Comparison of ENCODE assay signal across 21 cellular contexts in genomic region chr2:239715202-239715601, GRCh38.
DNase-seq lines count a peak whose midpoint lies in the region; ATAC-seq, FAIRE-seq and TF ChIP-seq lines count a peak whose summit lies in the region.
"Had no signal": no experiment of that assay in that cellular context is flagged by ENCODE, and none has a peak within 500 bp of the region (broad histone marks: within the 10 kb centered on the region; RNA-seq: fewer than 3 reads in every experiment).

No MANE protein-coding gene starts in this region.

- H3K27me3 Mint-ChIP-seq in natural killer cell (ENCODE audit: low read depth in 2 of 2) (peaks cover 13 to 14% of the 10 kb centered on the region in 2 donors), type B pancreatic cell (peaks cover 3% of the 10 kb centered on the region)

- H3K27me3 ChIP-seq in H1 (replicated peaks in 1 of 4; ENCODE audit: control insufficient read depth in 3 of 4, extremely low read depth in 1 of 4, insufficient read depth in 3 of 4, low read length in 3 of 4) = no peaks in the 10 kb centered on the region
- H3K27me3 ChIP-seq in HAP-1 (ENCODE audit: low read depth) = no peaks in the 10 kb centered on the region

- no peak overlapping the region for H2BK12ac ChIP-seq in H1 (ENCODE audit: low read depth, low read length)

- no peak overlapping the region for H4K5ac ChIP-seq in H1 (ENCODE audit: insufficient read length, low read depth, low read length)

- H3K4me1 Mint-ChIP-seq in natural killer cell = peaks cover 0 to 4% of the 10 kb centered on the region in 2 donors
- H3K4me1 Mint-ChIP-seq in type B pancreatic cell (ENCODE audit: unreplicated experiment) = peaks cover 20% of the 10 kb centered on the region
- H3K4me1 Mint-ChIP-seq: CD8-positive, alpha-beta memory T cell had no signal

- peaks cover 0 to 2% (median 0%) of the 10 kb centered on the region in 4 experiments; a peak in 1 of 7 replicates for H3K4me1 ChIP-seq in H1 (replicated peaks in 1 of 4; ENCODE audit: control insufficient read depth in 3 of 4, insufficient read depth in 4 of 4, low read length in 3 of 4)
- H3K4me1 ChIP-seq in HAP-1 = no peaks in the 10 kb centered on the region

- no peak overlapping the region for H2AK5ac ChIP-seq in H1 (ENCODE audit: low read depth, low read length)

- POLR2A ChIA-PET in H1 (lab: Charles Lee; ENCODE audit: partially characterized antibody) = no interaction called here

- H3K4me2 ChIP-seq in H1 (ENCODE audit: insufficient read depth in 1 of 2, low read depth in 2 of 2, low read length in 2 of 2) = no peak overlapping the region

- FAIRE-seq in H1 (lab: Jason Lieb, UNC) = no peak
- FAIRE-seq: G401.6, GM12892, GM18507 had no signal

- H2BK5ac ChIP-seq in H1 (ENCODE audit: low read depth, low read length) = no peak overlapping the region

- no peak overlapping the region for H3K18ac ChIP-seq in H1 (ENCODE audit: extremely low read depth, low read length)

- H3K9me3 Mint-ChIP-seq in natural killer cell (peaks cover 0 to 2% of the 10 kb centered on the region in 2 donors), type B pancreatic cell (peaks cover 4% of the 10 kb centered on the region)

- H3K9me3 ChIP-seq in H1 (ENCODE audit: insufficient read depth in 2 of 2, low read depth in 1 of 2, low read length in 1 of 2) (peaks cover 26 to 28% of the 10 kb centered on the region in 2 experiments), HAP-1 (no peaks in the 10 kb centered on the region)

- H2AFZ ChIP-seq in H1 (ENCODE audit: low read length) = no peak overlapping the region

- H3K4me3 Mint-ChIP-seq in natural killer cell (no peak overlapping the region), type B pancreatic cell (no peak overlapping the region)
- H3K4me3 Mint-ChIP-seq: CD8-positive, alpha-beta memory T cell had no signal

- TF ChIP-seq RAD21 in H1 (IDR thresholded peaks at IDR 0.05 in 1 of 2, conservative IDR thresholded peaks at IDR 0.05 in 1 of 2; ENCODE audit: low read depth in 2 of 2, low read length in 2 of 2) = no peak

- no peak overlapping the region for H2BK20ac ChIP-seq in H1 (ENCODE audit: low read length)

- DNase-seq in activated effector memory CD4-positive, alpha-beta T cell treated with anti-CD3 and anti-CD28 coated beads, Interleukin-2, amount 50 U/mL, for 16 hours = peak; percentile 36
- DNase-seq in activated effector memory CD4-positive, alpha-beta T cell treated with Interleukin-2 at 50 U/mL for 16 hours = no peak
- DNase-seq in H1 (ENCODE audit: low read depth in 1 of 2, low spot score in 2 of 2) (no peak), natural killer cell (peak; percentile 10), type B pancreatic cell (ENCODE audit: extremely low spot score, unreplicated experiment) (peak; percentile 57), HAP-1 (ENCODE audit: low spot score in 2 of 2) (no peak), NOMO-1 treated with DMSO at 0.1 percent for 48 hours (lab: John Stamatoyannopoulos, UW; ENCODE audit: unreplicated experiment) (no peak)
- DNase-seq: AML-193; C1 segment of cervical spinal cord; CD8-positive, alpha-beta memory T cell; GOT3; Karpas-422; MV-4-11; NCI-H1105 treated with DMSO at 0.1 percent for 48 hours; NCI-H446 treated with DMSO at 0.1 percent for 48 hours; NCI-H526 treated with DMSO at 0.1 percent for 48 hours; SHP77 had no signal

- TF ChIP-seq POLR2A in H1 (IDR thresholded peaks at IDR 0.05; ENCODE audit: control extremely low read depth in 1 of 2, low read depth in 2 of 2, low read length in 2 of 2) (no peak), GM18505 (IDR thresholded peaks at IDR 0.05; ENCODE audit: borderline replicate concordance, extremely low read depth, insufficient read depth, insufficient read length) (no peak)

- H2BK15ac ChIP-seq in H1 (ENCODE audit: low read length) = no peak overlapping the region

- H3K79me2 ChIP-seq in H1 (ENCODE audit: control insufficient read depth in 1 of 2, insufficient read depth in 2 of 2, low read length in 2 of 2) = no peaks in the 10 kb centered on the region

- H3K4ac ChIP-seq in H1 (replicated peaks; ENCODE audit: insufficient read length, low read depth, low read length) = no peak overlapping the region

- H3K56ac ChIP-seq in H1 (replicated peaks; ENCODE audit: insufficient read length, low read depth, low read length) = no peak overlapping the region

- in situ Hi-C loops in HAP-1 (cut with MboI; ENCODE audit: low sequenced_read_pairs) = no loop called here

- H3K9ac ChIP-seq in H1 (replicated peaks in 1 of 4; ENCODE audit: extremely low read depth in 1 of 4, low read depth in 3 of 4, low read length in 3 of 4) = no peak overlapping the region

- no peaks in the 10 kb centered on the region for H3K36me3 Mint-ChIP-seq in natural killer cell
- H3K36me3 Mint-ChIP-seq in type B pancreatic cell = no peaks in the 10 kb centered on the region

- ATAC-seq in natural killer cell = no peak
- no peak for ATAC-seq in GM18505 (IDR thresholded peaks at IDR 0.05; ENCODE audit: unreplicated experiment)

- WGBS in H1 (ENCODE audit: extremely low coverage in 1 of 2, insufficient coverage in 1 of 2, insufficient read length in 1 of 2, insufficient replicate concordance in 2 of 2, low coverage in 1 of 2, low lambda C conversion rate in 2 of 2, missing lambda C conversion rate in 1 of 2), 2 experiments = 91% methylated on average over 7 of the region's 9 CpGs; no CpG with 5 or more reads in 1 of the 2 experiments

- CTCF ChIA-PET in H1 (lab: Charles Lee; ENCODE audit: partially characterized antibody) = no interaction called here

- H3K4me3 ChIP-seq in H1 (ENCODE audit: extremely low read depth in 1 of 4, insufficient read depth in 2 of 4, low read depth in 3 of 4, low read length in 4 of 4) (no peak overlapping the region), HAP-1 (no peak overlapping the region)

- H3K27ac Mint-ChIP-seq in natural killer cell (no peak overlapping the region), type B pancreatic cell (no peak overlapping the region)

- no peak overlapping the region for H2BK120ac ChIP-seq in H1 (replicated peaks; ENCODE audit: low read depth, low read length)

- H3K23ac ChIP-seq in H1 (ENCODE audit: insufficient read length) = no peak overlapping the region

- H4K91ac ChIP-seq in H1 (replicated peaks; ENCODE audit: insufficient read length, low read length) = no peak overlapping the region

- no peak overlapping the region for H3K14ac ChIP-seq in H1 (ENCODE audit: insufficient read length)

- no peaks in the 10 kb centered on the region for H3K79me1 ChIP-seq in H1 (ENCODE audit: low read depth, low read length)

- H3K36me3 ChIP-seq in H1 (ENCODE audit: control insufficient read depth in 2 of 4, insufficient read depth in 4 of 4, low read length in 3 of 4) (no peaks in the 10 kb centered on the region; a peak in 1 of 8 replicates), HAP-1 (replicated peaks) (no peaks in the 10 kb centered on the region)

- H4K8ac ChIP-seq in H1 (ENCODE audit: extremely low read depth, insufficient read depth, low read length) = 0 out of 2 replicates have a peak overlapping the region, but pooled peaks have one; percentile 11

- intact Hi-C loops in natural killer cell (cut with micrococcal nuclease) = no loop called here

- TF ChIP-seq CTCF in H1 (IDR thresholded peaks at IDR 0.05; ENCODE audit: control extremely low read depth in 1 of 3, insufficient read depth in 1 of 3, low read depth in 1 of 3, low read length in 3 of 3) (no peak), natural killer cell (IDR thresholded peaks at IDR 0.05) (no peak), type B pancreatic cell (conservative IDR thresholded peaks at IDR 0.05) (no peak)

- no peak overlapping the region for H3K27ac ChIP-seq in H1 (ENCODE audit: low read depth, low read length)

- peaks cover 0 to 2% of the 10 kb centered on the region in 2 experiments for H4K20me1 ChIP-seq in H1 (replicated peaks in 1 of 2; ENCODE audit: control insufficient read depth in 1 of 2, insufficient read depth in 2 of 2, low read length in 2 of 2)

- H3K23me2 ChIP-seq in H1 (ENCODE audit: low read depth, low read length) = peaks cover 2% of the 10 kb centered on the region; the same call in 1 of the 2 replicates

- no peak for TF ChIP-seq EP300 in H1 (IDR thresholded peaks at IDR 0.05; ENCODE audit: borderline replicate concordance in 1 of 2, low read depth in 2 of 2, low read length in 2 of 2)

TF ChIP-seq in H1, 55 proteins besides CTCF, POLR2A, EP300 and RAD21:
- TF ChIP-seq MAFK (IDR thresholded peaks at IDR 0.05; ENCODE audit: low read depth, low read length) (no peak), POLR2AphosphoS5 (IDR thresholded peaks at IDR 0.05; ENCODE audit: low read depth, low read length) (no peak), TCF12 (IDR thresholded peaks at IDR 0.05; ENCODE audit: low read depth, low read length) (no peak), JUND (IDR thresholded peaks at IDR 0.05; ENCODE audit: low read length) (no peak), GTF2F1 (IDR thresholded peaks at IDR 0.05; ENCODE audit: borderline replicate concordance, low read depth, low read length) (no peak), CREB1 (IDR thresholded peaks at IDR 0.05) (no peak)

Comparison
In these comparisons a context has a peak if more than half of its experiments do, and no peak if none do; other contexts are left out.
1. DNase-seq: peak in activated effector memory CD4-positive, alpha-beta T cell treated with anti-CD3 and anti-CD28 coated beads, Interleukin-2, amount 50 U/mL, for 16 hours (single experiment), natural killer cell (single experiment) and type B pancreatic cell (single experiment); none in activated effector memory CD4-positive, alpha-beta T cell treated with Interleukin-2 at 50 U/mL for 16 hours (single experiment), H1 (0 of 2), HAP-1 (0 of 2) and NOMO-1 treated with DMSO at 0.1 percent for 48 hours (single experiment).